ENCODE assay signal across 8 cellular contexts in the genomic region with DNA sequence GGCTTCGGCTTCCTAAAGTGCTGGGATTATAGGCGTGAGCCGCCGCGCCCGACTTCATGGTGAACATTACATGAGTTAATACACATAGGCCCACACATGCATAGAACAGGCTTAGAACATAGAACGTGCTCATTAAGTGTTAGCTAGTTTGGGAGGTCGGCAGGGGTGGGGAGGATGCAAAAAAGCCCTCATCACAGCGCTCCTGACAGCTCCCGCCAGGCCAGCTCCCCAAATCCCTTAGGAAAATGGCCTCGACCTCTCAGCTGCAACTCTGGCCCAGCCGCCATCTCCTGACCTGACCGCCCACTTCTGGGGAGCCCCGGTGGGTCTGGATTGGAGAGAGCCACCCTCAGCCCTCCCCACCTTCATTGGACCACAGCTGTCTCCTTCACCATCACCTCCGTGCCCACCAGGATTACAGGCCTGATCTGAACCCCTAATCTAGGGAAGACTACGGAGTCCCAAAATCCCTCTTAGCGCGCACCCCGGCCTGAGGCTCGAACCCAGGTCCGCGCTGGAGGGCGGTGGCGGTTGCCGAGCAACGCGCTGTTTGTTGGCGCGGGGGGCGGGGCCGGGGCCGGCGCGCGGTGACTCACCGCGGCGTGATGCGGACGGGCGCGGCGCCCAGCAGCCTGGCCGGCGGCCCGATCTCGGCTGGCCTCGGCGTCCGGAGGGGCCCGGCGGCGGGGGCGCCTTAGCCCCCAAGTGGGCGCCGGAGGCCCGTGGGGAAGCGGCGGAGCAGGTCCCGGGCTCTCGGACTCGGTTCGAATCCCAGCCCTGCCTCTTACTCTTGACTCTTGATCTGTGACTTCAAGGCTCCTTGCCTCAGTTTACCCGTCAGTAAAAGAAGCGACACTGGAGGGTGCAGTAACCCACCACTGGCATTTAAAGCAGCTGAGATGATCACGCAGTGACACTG. TPM values are rescaled to one million over a fixed set of nuclear protein-coding genes. Genes with fewer than 3 reads are reported as not detected.
DNase-seq lines count a peak whose midpoint lies in the region; ATAC-seq, FAIRE-seq and TF ChIP-seq lines count a peak whose summit lies in the region.

No MANE protein-coding gene starts in this region.

- H3K27ac Mint-ChIP-seq in Calu3 (ENCODE audit: unreplicated experiment) = peak overlapping the region; percentile 97

- peak overlapping the region; percentile 83 to 100 (median 99) for H3K27ac ChIP-seq in skin epidermis

- FAIRE-seq in D721Med (lab: Jason Lieb, UNC) = no peak

- no peaks in the 10 kb centered on the region for H3K27me3 ChIP-seq in MG63

- TF ChIP-seq CTCF in Calu3 (IDR thresholded peaks at IDR 0.05; ENCODE audit: unreplicated experiment) = no peak
- no peak for TF ChIP-seq CTCF in D721Med (IDR thresholded peaks at IDR 0.05; ENCODE audit: insufficient read depth, missing control alignments)

- no peaks in the 10 kb centered on the region for H3K9me3 ChIP-seq in MG63

- H3K9me3 Mint-ChIP-seq in Calu3 (ENCODE audit: low read depth, unreplicated experiment) = no peaks in the 10 kb centered on the region

- peak overlapping the region; percentile 22 for H3K4me3 ChIP-seq in MG63
- peak overlapping the region in 6 of 7 experiments; percentile 15 to 36 (median 22) for H3K4me3 ChIP-seq in skin epidermis

- intact Hi-C loops in Calu3 (cut with micrococcal nuclease; ENCODE audit: unreplicated experiment) = no loop called here

- peaks cover 19% of the 10 kb centered on the region for H3K4me1 Mint-ChIP-seq in Calu3 (ENCODE audit: low read depth, unreplicated experiment)

- H3K36me3 Mint-ChIP-seq in Calu3 (ENCODE audit: insufficient read depth, unreplicated experiment) = peaks cover 58% of the 10 kb centered on the region

- CTCF ChIA-PET in Calu3 (lab: Charles Lee) = interaction anchor here (0.5 to 0.6 kb wide), 2 partner anchors 246 to 1242 kb away, joined by 3 to 4 read pairs; no protein-coding TSS in a partner anchor

- H3K27me3 Mint-ChIP-seq in Calu3 (ENCODE audit: unreplicated experiment) = no peaks in the 10 kb centered on the region

- no TSS peak for BruUV-seq in Calu3 (replicated peaks; lab: Mats Ljungman, UMichigan)

- no peak for ATAC-seq in GM21367 (IDR thresholded peaks at IDR 0.05; ENCODE audit: unreplicated experiment)

- no peaks in the 10 kb centered on the region for H3K36me3 ChIP-seq in MG63

- DNase-seq in Calu3 (peak; percentile 85), MG63 (peak; percentile 87), UCSD-AML1 (lab: John Stamatoyannopoulos, UW; ENCODE audit: unreplicated experiment) (peak; percentile 82), cerebellar cortex (ENCODE audit: low spot score) (peak; percentile 57), inferior parietal cortex (ENCODE audit: extremely low spot score) (peak; percentile 62), D721Med (ENCODE audit: insufficient read length, low spot score) (no peak)

- H3K4me3 Mint-ChIP-seq in Calu3 (ENCODE audit: low read depth, unreplicated experiment) = peak overlapping the region; percentile 41

RNA-seq across cellular contexts. Expression of gene NANOS3, which starts 26.7 kb away (rescaled TPM):
- 1.2 TPM in 1 of 2 replicates, not detected in the other for total RNA-seq in Calu3 (2022)
- total RNA-seq in MG63 (2014; rRNA removed; shearing (Covaris generic); ENCODE audit: low replicate concordance) = not detected in 2 replicates

RNA-seq across cellular contexts. Expression of gene ZSWIM4, which starts 55.0 kb away (rescaled TPM):
- 10.7 and 11.5 TPM in 2 replicates for total RNA-seq in Calu3 (2022)
- total RNA-seq in MG63 (2014; rRNA removed; shearing (Covaris generic); ENCODE audit: low replicate concordance) = 4.8 and 7.9 TPM in 2 replicates

RNA-seq across cellular contexts. Expression of gene BRME1, which starts 55.7 kb away (rescaled TPM):
- total RNA-seq in Calu3 (2022) = 1.0 and 1.5 TPM in 2 replicates
- 5.1 and 8.4 TPM in 2 replicates for total RNA-seq in MG63 (2014; rRNA removed; shearing (Covaris generic); ENCODE audit: low replicate concordance)

RNA-seq across cellular contexts. Expression of gene CC2D1A, which starts 55.8 kb away (rescaled TPM):
- total RNA-seq in Calu3 (2022) = 37.2 and 41.7 TPM in 2 replicates
- total RNA-seq in MG63 (2014; rRNA removed; shearing (Covaris generic); ENCODE audit: low replicate concordance) = 26.2 and 27.3 TPM in 2 replicates
